Comparison of ENCODE assay signal across 1 cellular context in genomic region chr19:31220540-31220939, GRCh38.
TF ChIP-seq lines count a peak whose summit lies in the region.

No MANE protein-coding gene starts in this region.

TF ChIP-seq in K562, 482 proteins besides CTCF, POLR2A, EP300 and RAD21 (continued from another document):
- no peak for TF ChIP-seq THAP12 (CRISPR knock-in tag; IDR thresholded peaks at IDR 0.05)
- TF ChIP-seq CBFB (CRISPR knock-in tag; IDR thresholded peaks at IDR 0.05) = no peak
- TF ChIP-seq KAT7 (CRISPR knock-in tag; IDR thresholded peaks at IDR 0.05; ENCODE audit: borderline replicate concordance) = no peak
- peak; percentile 49 for TF ChIP-seq USF1 (CRISPR knock-in tag; IDR thresholded peaks at IDR 0.05)
- peak; percentile 95 for TF ChIP-seq TFE3 (CRISPR knock-in tag; IDR thresholded peaks at IDR 0.05)
- 0 out of 2 replicates have a peak, but pooled peaks have one; percentile 41 for TF ChIP-seq ELF1 (tag; IDR thresholded peaks at IDR 0.05)
